Comparison of ENCODE assay signal across 9 cellular contexts in the genomic region with DNA sequence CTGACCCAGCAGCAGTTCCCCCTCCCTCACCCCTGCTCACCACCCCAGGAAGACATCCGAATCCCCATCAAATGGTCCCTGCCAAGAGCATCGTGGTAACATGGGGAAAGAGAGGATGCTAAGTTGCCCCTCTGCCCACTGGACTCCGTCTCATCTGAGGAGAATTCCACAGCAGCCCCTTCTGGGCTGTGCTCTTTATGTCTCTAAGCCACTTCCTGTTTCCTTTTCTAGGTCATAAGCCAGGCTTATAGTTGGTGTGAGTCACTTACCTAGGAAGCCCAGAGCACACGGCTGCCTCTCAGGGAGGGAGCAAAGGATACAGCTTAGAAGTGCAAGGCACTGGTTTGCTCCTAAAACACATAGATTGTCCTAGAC.
DNase-seq lines count a peak whose midpoint lies in the region; ATAC-seq and TF ChIP-seq lines count a peak whose summit lies in the region.
"Had no signal": no experiment of that assay in that cellular context is flagged by ENCODE, and none has a peak within 500 bp of the region (broad histone marks: within the 10 kb centered on the region; RNA-seq: fewer than 3 reads in every experiment).

No MANE protein-coding gene starts in this region.

- peaks cover 39% of the 10 kb centered on the region for H3K36me3 Mint-ChIP-seq in activated naive CD8-positive, alpha-beta T cell treated with anti-CD3 and anti-CD28 coated beads, Interleukin-2, amount 50 U/mL, for 24 hours (ENCODE audit: low read depth)
- peaks cover 16% of the 10 kb centered on the region for H3K36me3 Mint-ChIP-seq in memory B cell

- no peaks in the 10 kb centered on the region for H3K27me3 Mint-ChIP-seq in activated naive CD8-positive, alpha-beta T cell treated with anti-CD3 and anti-CD28 coated beads, Interleukin-2, amount 50 U/mL, for 24 hours
- H3K27me3 Mint-ChIP-seq in memory B cell, result no peaks in the 10 kb centered on the region

- H3K9me3 Mint-ChIP-seq in activated naive CD8-positive, alpha-beta T cell treated with anti-CD3 and anti-CD28 coated beads, Interleukin-2, amount 50 U/mL, for 24 hours, result no peaks in the 10 kb centered on the region
- H3K9me3 Mint-ChIP-seq in memory B cell, result no peaks in the 10 kb centered on the region

- peak; percentile 48 for ATAC-seq in activated naive CD8-positive, alpha-beta T cell treated with anti-CD3 and anti-CD28 coated beads, Interleukin-2, amount 50 U/mL, for 24 hours
- ATAC-seq in memory B cell (ENCODE audit: low read depth), result peak; percentile 54
- no peak for ATAC-seq in HG03520 (IDR thresholded peaks at IDR 0.05; ENCODE audit: unreplicated experiment)
- ATAC-seq: body of pancreas had no signal

- DNase-seq in A172 (ENCODE audit: low spot score) (peak; percentile 83), GM20000 (ENCODE audit: low spot score) (peak; percentile 41), RPMI7951 (ENCODE audit: low read depth) (peak; percentile 81), memory B cell (ENCODE audit: low spot score in 2 of 2) (no peak), NCI-H2107 treated with DMSO at 0.1 percent for 48 hours (lab: John Stamatoyannopoulos, UW; ENCODE audit: unreplicated experiment) (no peak), NCI-H748 treated with DMSO at 0.1 percent for 48 hours (lab: John Stamatoyannopoulos, UW) (no peak)
- DNase-seq in activated naive CD8-positive, alpha-beta T cell treated with anti-CD3 and anti-CD28 coated beads, Interleukin-2, amount 50 U/mL, for 24 hours, result peak; percentile 38

- TF ChIP-seq CTCF in GM20000 (IDR thresholded peaks at IDR 0.05; ENCODE audit: extremely low read depth, missing control alignments), result no peak

- peaks cover 78% of the 10 kb centered on the region for H3K4me1 Mint-ChIP-seq in activated naive CD8-positive, alpha-beta T cell treated with anti-CD3 and anti-CD28 coated beads, Interleukin-2, amount 50 U/mL, for 24 hours
- peaks cover 39% of the 10 kb centered on the region for H3K4me1 Mint-ChIP-seq in memory B cell

- peak overlapping the region; percentile 82 for H3K4me3 Mint-ChIP-seq in activated naive CD8-positive, alpha-beta T cell treated with anti-CD3 and anti-CD28 coated beads, Interleukin-2, amount 50 U/mL, for 24 hours
- peak overlapping the region; percentile 67 for H3K4me3 Mint-ChIP-seq in memory B cell

- H3K27ac Mint-ChIP-seq in activated naive CD8-positive, alpha-beta T cell treated with anti-CD3 and anti-CD28 coated beads, Interleukin-2, amount 50 U/mL, for 24 hours, result peak overlapping the region; percentile 98
- peak overlapping the region; percentile 87 for H3K27ac Mint-ChIP-seq in memory B cell

Comparison
In these comparisons a context has a peak if more than half of its experiments do, and no peak if none do; other contexts are left out.
1. DNase-seq: peak in A172 (single experiment), GM20000 (single experiment), RPMI7951 (single experiment) and activated naive CD8-positive, alpha-beta T cell treated with anti-CD3 and anti-CD28 coated beads, Interleukin-2, amount 50 U/mL, for 24 hours (single experiment); none in memory B cell (0 of 2), NCI-H2107 treated with DMSO at 0.1 percent for 48 hours (single experiment) and NCI-H748 treated with DMSO at 0.1 percent for 48 hours (single experiment).